ENCODE assay signal across 8 cellular contexts in genomic region chr1:192531037-192531703, GRCh38. TPM values are rescaled to one million over a fixed set of nuclear protein-coding genes. Genes with fewer than 3 reads are reported as not detected.
A peak's percentile ranks its signal among the peaks of the same experiment; 100 is the strongest.
DNase-seq lines count a peak whose midpoint lies in the region; ATAC-seq, FAIRE-seq and TF ChIP-seq lines count a peak whose summit lies in the region.
"Not testable (repeated sequence)": the region's sequence is repeated elsewhere in the genome, so short reads cannot be mapped to it uniquely, and the experiment has no call there.

No MANE protein-coding gene starts in this region.

- RAD21 ChIA-PET in HCT116 (lab: Charles Lee; ENCODE audit: low non-redundant PET in 1 of 2, low total read pairs in 2 of 2, uncharacterized antibody in 2 of 2, unreplicated experiment in 2 of 2): not testable (repeated sequence)

- not testable (repeated sequence) for H3K4me3 ChIP-seq in HCT116 (replicated peaks in 1 of 2; ENCODE audit: low read depth in 1 of 2, low read length in 2 of 2); adipocyte (ENCODE audit: low read length); stomach

- H2AFZ ChIP-seq in HCT116 (ENCODE audit: low read depth, low read length, poor library complexity, severe bottlenecking): not testable (repeated sequence)

- H3K4me1 ChIP-seq in HCT116 (ENCODE audit: control insufficient read depth in 1 of 2, insufficient read depth in 2 of 2, low read length in 2 of 2) (peaks cover 9 to 21% of the 10 kb centered on the region in 2 experiments), adipocyte (ENCODE audit: control insufficient read depth, insufficient read depth, low read length) (peaks cover 12% of the 10 kb centered on the region), stomach (peaks cover 0 to 37% (median 22%) of the 10 kb centered on the region in 4 donors)

- 0 out of 2 replicates have a peak, but pooled peaks have one; percentile 6 for TF ChIP-seq RAD21 in HCT116 (IDR thresholded peaks at IDR 0.05; ENCODE audit: low read depth)

- peak; percentile 61 for DNase-seq in GM03348 (ENCODE audit: low spot score)
- DNase-seq in HCT116 (ENCODE audit: low read depth, low spot score): peak; percentile 76
- DNase-seq in LHCN-M2 (ENCODE audit: low read depth): peak; percentile 98
- DNase-seq in adipocyte (ENCODE audit: low read depth): peak; percentile 84
- peak; percentile 84 for DNase-seq in glomerular endothelial cell (ENCODE audit: extremely low read depth, low read depth, low spot score)
- not testable (repeated sequence) for DNase-seq in omental fat pad (ENCODE audit: low spot score)
- peak; percentile 55 for DNase-seq in stomach

- H3K36me3 ChIP-seq in HCT116 (ENCODE audit: control insufficient read depth in 1 of 2, insufficient read depth in 2 of 2, low read length in 2 of 2); adipocyte (ENCODE audit: control insufficient read depth, insufficient read depth, low read length, severe bottlenecking); stomach: not testable (repeated sequence)

- H3K9me3 ChIP-seq in HCT116 (ENCODE audit: control insufficient read depth in 1 of 2, insufficient read depth in 1 of 2, low read depth in 1 of 2, low read length in 2 of 2); adipocyte (ENCODE audit: control insufficient read depth, low read length); stomach: not testable (repeated sequence)

- 41 to 56% (median 49%) methylated on average over 6 of the region's 6 CpGs for WGBS in stomach, 5 donors

- not testable (repeated sequence) for H3K79me2 ChIP-seq in HCT116 (ENCODE audit: insufficient read depth, low read length)

- ATAC-seq in HCT116 (peak; percentile 99), omental fat pad (ENCODE audit: low FRiP score) (peak; percentile 77)

- POLR2A ChIA-PET in HCT116 (lab: Charles Lee): not testable (repeated sequence)

- not testable (repeated sequence) for BruUV-seq in HCT116 (replicated peaks; lab: Mats Ljungman, UMichigan)

- H3K9ac ChIP-seq in HCT116 (ENCODE audit: low read length); adipocyte (ENCODE audit: low read length): not testable (repeated sequence)

- not testable (repeated sequence) for H3K9me2 ChIP-seq in HCT116 (ENCODE audit: insufficient read depth)

- not testable (repeated sequence) for H3K27ac ChIP-seq in HCT116 (ENCODE audit: low read depth, low read length)
- H3K27ac ChIP-seq in stomach: peak overlapping the region in 4 of 5 donors; percentile 30 to 69 (median 55)

- H4K20me1 ChIP-seq in HCT116 (ENCODE audit: insufficient read depth): not testable (repeated sequence)

- TF ChIP-seq CTCF in HCT116 (IDR thresholded peaks at IDR 0.05 in 2 of 3, conservative IDR thresholded peaks at IDR 0.05 in 1 of 3; ENCODE audit: borderline replicate concordance in 1 of 3, insufficient read depth in 1 of 3, low read depth in 2 of 3, low read length in 2 of 3); omental fat pad (IDR thresholded peaks at IDR 0.05); stomach (IDR thresholded peaks at IDR 0.05): not testable (repeated sequence)

- peak; percentile 74 for FAIRE-seq in TTC549 (lab: Jason Lieb, UNC)

- peak overlapping the region; percentile 52 for H3K4me2 ChIP-seq in HCT116 (ENCODE audit: low read length)

- not testable (repeated sequence) for H3K27me3 ChIP-seq in HCT116 (ENCODE audit: insufficient read depth, low read length); adipocyte (replicated peaks; ENCODE audit: control insufficient read depth, insufficient read depth, low read length); stomach

- CTCF ChIA-PET in HCT116 (lab: Charles Lee): not testable (repeated sequence)

- TF ChIP-seq POLR2A in HCT116 (IDR thresholded peaks at IDR 0.05; ENCODE audit: borderline replicate concordance, extremely low read depth, insufficient read depth, insufficient read length); stomach (IDR thresholded peaks at IDR 0.05): not testable (repeated sequence)

- intact Hi-C loops in HCT116 (cut with micrococcal nuclease); stomach (cut with DNase I; ENCODE audit: low total_unique reads): not testable (repeated sequence)

- not testable (repeated sequence) for TF ChIP-seq EP300 in stomach (IDR thresholded peaks at IDR 0.05)

TF ChIP-seq in HCT116, 20 proteins besides CTCF, POLR2A, EP300 and RAD21:
- TF ChIP-seq JUND (IDR thresholded peaks at IDR 0.05): peak; percentile 90
- peak; percentile 98 for TF ChIP-seq TCF7L2 (IDR thresholded peaks at IDR 0.05; ENCODE audit: borderline replicate concordance, extremely low read depth, insufficient read depth, insufficient read length)
- TF ChIP-seq CBX3 (IDR thresholded peaks at IDR 0.05; ENCODE audit: low read depth): peak; percentile 92
- peak; percentile 80 for TF ChIP-seq SP1 (IDR thresholded peaks at IDR 0.05; ENCODE audit: low read depth)
- TF ChIP-seq SRF (IDR thresholded peaks at IDR 0.05; ENCODE audit: low read depth): peak; percentile 57
- peak; percentile 66 for TF ChIP-seq CEBPB (IDR thresholded peaks at IDR 0.05; ENCODE audit: low read depth)
- TF ChIP-seq FOSL1 (IDR thresholded peaks at IDR 0.05; ENCODE audit: low read depth): peak; percentile 91
- TF ChIP-seq SIN3A (IDR thresholded peaks at IDR 0.05; ENCODE audit: low read depth): peak; percentile 61; the same call in 1 of the 2 replicates
- TF ChIP-seq MAX (IDR thresholded peaks at IDR 0.05): peak; percentile 71
TF ChIP-seq in HCT116: peak in this region for 9; not testable (repeated sequence) for 11.

RNA-seq across cellular contexts. Expression of gene RGS1, which starts 44.4 kb away (rescaled TPM):
- total RNA-seq in HCT116 (2021; ENCODE audit: unreplicated experiment) (not detected), LHCN-M2 (2014; rRNA removed) (0.11 and 0.19 TPM in 2 replicates), glomerular endothelial cell (not detected in 2 replicates), omental fat pad (10 to 100 TPM; 28.4 to 63.6 (median 47.1) TPM), stomach (10 to 100 TPM in 3 of 5 donors, 1 to 10 TPM in 2; 1.8 to 39.3 (median 25.1) TPM)
- polyA plus RNA-seq in HCT116 (2012): not detected in 2 replicates
- polyA plus RNA-seq in LHCN-M2 (2012): not detected
- 10 to 100 TPM; 12.8 to 22.2 (median 13.1) TPM for polyA plus RNA-seq in stomach
